In the genomic region with DNA sequence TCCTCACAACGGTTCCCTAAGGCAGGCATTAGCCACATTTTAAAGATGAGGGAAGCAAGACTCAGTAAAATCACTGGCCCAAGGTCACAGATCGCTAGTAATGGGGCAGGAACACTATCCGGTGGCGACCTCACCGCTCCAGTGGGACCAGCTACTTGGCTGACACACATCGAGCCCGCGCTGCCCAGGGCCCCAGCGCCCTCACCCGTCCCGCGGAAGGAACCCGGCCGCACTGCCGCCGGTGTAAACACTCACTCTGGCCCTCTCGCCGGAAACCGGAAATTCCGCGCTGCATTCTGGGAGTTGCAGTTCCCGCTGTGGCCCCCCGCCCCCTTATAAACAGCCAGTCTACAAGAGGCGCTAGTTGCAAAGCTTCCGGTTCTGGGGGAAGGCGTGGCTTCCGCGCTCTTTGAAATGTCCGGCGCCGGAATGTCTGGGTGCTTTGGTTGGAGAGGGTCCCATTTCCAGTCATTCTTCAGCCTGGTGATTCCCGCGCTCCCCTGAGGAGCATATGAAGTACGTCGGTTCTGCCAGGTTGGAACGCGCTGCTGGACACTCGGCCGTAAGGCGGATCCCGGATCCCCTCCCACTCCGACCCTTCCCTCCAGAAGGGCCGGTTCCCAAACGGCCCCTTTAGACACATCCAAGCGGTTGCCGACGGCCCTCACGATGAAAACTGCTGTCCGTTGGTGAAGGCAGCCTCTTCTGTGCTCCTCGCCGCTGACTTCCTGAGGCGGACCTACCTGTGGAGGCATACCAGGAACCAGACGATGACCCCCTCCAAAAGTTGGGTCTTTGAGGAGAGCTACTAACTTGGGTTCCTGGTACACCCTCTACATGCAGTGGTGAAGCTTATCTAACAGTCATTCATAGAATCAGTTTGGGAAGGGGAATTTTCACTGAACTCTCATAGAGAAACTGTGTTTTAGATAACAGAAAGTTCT, we compare ENCODE assay signal across 8 cellular contexts. TPM values are rescaled to one million over a fixed set of nuclear protein-coding genes. Genes with fewer than 3 reads are reported as not detected.
A peak's percentile ranks its signal among the peaks of the same experiment; 100 is the strongest.
DNase-seq lines count a peak whose midpoint lies in the region; TF ChIP-seq lines count a peak whose summit lies in the region.

A gene with protein sequence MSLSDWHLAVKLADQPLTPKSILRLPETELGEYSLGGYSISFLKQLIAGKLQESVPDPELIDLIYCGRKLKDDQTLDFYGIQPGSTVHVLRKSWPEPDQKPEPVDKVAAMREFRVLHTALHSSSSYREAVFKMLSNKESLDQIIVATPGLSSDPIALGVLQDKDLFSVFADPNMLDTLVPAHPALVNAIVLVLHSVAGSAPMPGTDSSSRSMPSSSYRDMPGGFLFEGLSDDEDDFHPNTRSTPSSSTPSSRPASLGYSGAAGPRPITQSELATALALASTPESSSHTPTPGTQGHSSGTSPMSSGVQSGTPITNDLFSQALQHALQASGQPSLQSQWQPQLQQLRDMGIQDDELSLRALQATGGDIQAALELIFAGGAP (minus strand): TSS at position 258 of the 944 bp plus-strand sequence. CDS start 2,293 bp downstream, outside the sequence.

- no peak within 1 kb of the TSS for H4K8ac ChIP-seq in neuronal stem cell (ENCODE audit: low read depth, low read length)

- H2AK5ac ChIP-seq in neuronal stem cell (ENCODE audit: low read depth, low read length): no peak within 1 kb of the TSS

- no peak within 1 kb of the TSS for H2BK120ac ChIP-seq in neuronal stem cell (ENCODE audit: low read depth, low read length)

- peaks cover 2% of the 10 kb centered on the region; the same call in 1 of the 2 replicates for H3K4me1 ChIP-seq in HEK293 (ENCODE audit: control insufficient read depth, insufficient read depth, low read length)
- peaks cover 2 to 3% of the 10 kb centered on the region in 2 donors for H3K4me1 ChIP-seq in neuronal stem cell (ENCODE audit: control insufficient read depth in 2 of 2, insufficient read depth in 1 of 2, low read depth in 1 of 2, low read length in 2 of 2)

- no CpG with 5 or more reads among the region's 53 CpGs for WGBS in neuronal stem cell (ENCODE audit: extremely low coverage in 2 of 2, insufficient read length in 2 of 2, insufficient replicate concordance in 1 of 2), 2 donors

- H3K36me3 ChIP-seq in HEK293 (ENCODE audit: control insufficient read depth in 2 of 2, insufficient read depth in 1 of 2, low read length in 2 of 2) (peaks cover 18 to 28% of the 10 kb centered on the region in 2 experiments; a peak in 2 of 3 replicates), neuronal stem cell (replicated peaks in 1 of 2; ENCODE audit: control insufficient read depth in 2 of 2, insufficient read depth in 2 of 2, low read length in 2 of 2) (peaks cover 4 to 36% of the 10 kb centered on the region in 2 donors)

- H3K27ac ChIP-seq in HEK293 (ENCODE audit: extremely low read depth, low read depth, low read length): peak within 1 kb of the TSS; percentile 91
- H3K27ac ChIP-seq in neuronal stem cell (replicated peaks; ENCODE audit: low read length): peak within 1 kb of the TSS; percentile 76

- H3K79me1 ChIP-seq in neuronal stem cell (ENCODE audit: low read depth, low read length): no peaks in the 10 kb centered on the region

- no peak within 1 kb of the TSS for H2BK15ac ChIP-seq in neuronal stem cell (ENCODE audit: low read length)

- peak within 1 kb of the TSS; percentile 91 for H3K4me3 ChIP-seq in HEK293 (ENCODE audit: low read depth, low read length)
- H3K4me3 ChIP-seq in neuronal stem cell (ENCODE audit: low read length in 2 of 2): peak within 1 kb of the TSS; percentile 88 to 99

- peak; percentile 85 for TF ChIP-seq CTCF in HEK293 (tag by site-specific recombination; IDR thresholded peaks at IDR 0.05)
- TF ChIP-seq CTCF in subcutaneous adipose tissue (IDR thresholded peaks at IDR 0.05; ENCODE audit: low read depth): no peak

- peak within 1 kb of the TSS; percentile 61 for H3K4me2 ChIP-seq in neuronal stem cell (ENCODE audit: insufficient read depth, low read length, poor library complexity, severe bottlenecking)

- no peak within 1 kb of the TSS for H4K91ac ChIP-seq in neuronal stem cell (ENCODE audit: low read depth, low read length, poor library complexity)

- peak within 1 kb of the TSS; percentile 75 for H3K9ac ChIP-seq in neuronal stem cell (ENCODE audit: low read depth, low read length, poor library complexity)

- H3K4ac ChIP-seq in neuronal stem cell (ENCODE audit: low read length): no peak within 1 kb of the TSS

- H2BK12ac ChIP-seq in neuronal stem cell (ENCODE audit: low read length): no peak within 1 kb of the TSS

- POLR2A ChIA-PET in HEK293 (lab: Yijun Ruan, JAX): interaction anchor here (0.5 to 3.5 kb wide), 30 partner anchors 9 to 467 kb away, joined by 3 to 35 read pairs (median 4); a partner anchor contains a TSS

- DNase-seq in GM04503 (ENCODE audit: low read depth) (peak; percentile 75), MV-4-11 (lab: John Stamatoyannopoulos, UW) (peak; percentile 96), SK-MEL-5 (ENCODE audit: low read depth, low spot score) (peak; percentile 96), foreskin melanocyte (peak; percentile 94), neuronal stem cell (ENCODE audit: low spot score) (peak; percentile 96)
- peak; percentile 98 for DNase-seq in activated naive CD4-positive, alpha-beta T cell treated with Interleukin-2 at 50 U/mL for 16 hours

- H3K14ac ChIP-seq in neuronal stem cell (ENCODE audit: low read length): peak within 1 kb of the TSS; percentile 49

- H2AFZ ChIP-seq in neuronal stem cell (ENCODE audit: low read length): peak within 1 kb of the TSS; percentile 92

- H3K18ac ChIP-seq in neuronal stem cell (ENCODE audit: low read length): peak within 1 kb of the TSS; percentile 76

- H3K9me3 ChIP-seq in HEK293 (ENCODE audit: control insufficient read depth, insufficient read depth, low read depth, low read length) (no peaks in the 10 kb centered on the region), neuronal stem cell (replicated peaks in 1 of 2; ENCODE audit: control insufficient read depth in 2 of 2, insufficient read depth in 1 of 2, low read depth in 1 of 2, low read length in 2 of 2) (peaks cover 0 to 14% of the 10 kb centered on the region in 2 donors)

- peak within 1 kb of the TSS; percentile 23 for H3K23ac ChIP-seq in neuronal stem cell (ENCODE audit: low read depth, low read length, poor library complexity)

- no peaks in the 10 kb centered on the region for H3K27me3 ChIP-seq in neuronal stem cell (ENCODE audit: control insufficient read depth in 3 of 3, insufficient read depth in 3 of 3, low read depth in 1 of 3, low read length in 3 of 3)

- in situ Hi-C loops in SK-MEL-5 (cut with HindIII; ENCODE audit: low pct_unique_long_range_greater_than_20kb, low sequenced_read_pairs): no loop called here

- H2BK5ac ChIP-seq in neuronal stem cell (ENCODE audit: low read length): peak within 1 kb of the TSS; percentile 79

- CTCF ChIA-PET in HEK293 (lab: Yijun Ruan, JAX): interaction anchor here (0.5 to 2.3 kb wide), 8 partner anchors 11 to 138 kb away, joined by 3 to 8 read pairs (median 3); no protein-coding TSS in a partner anchor

TF ChIP-seq in HEK293, 187 proteins besides CTCF, POLR2A, EP300 and RAD21 (continues in another document):
- TF ChIP-seq ZBTB48 (tag by site-specific recombination; IDR thresholded peaks at IDR 0.05) (peak; percentile 71), ZNF561 (tag by site-specific recombination; IDR thresholded peaks at IDR 0.05; ENCODE audit: borderline replicate concordance) (peak; percentile 73; the same call in 1 of the 2 replicates), ZNF777 (tag by site-specific recombination; IDR thresholded peaks at IDR 0.05; ENCODE audit: borderline replicate concordance) (peak; percentile 84; the same call in 1 of the 2 replicates), ZNF629 (tag by site-specific recombination; IDR thresholded peaks at IDR 0.05) (peak; percentile 83)
- TF ChIP-seq, protein P1, sequence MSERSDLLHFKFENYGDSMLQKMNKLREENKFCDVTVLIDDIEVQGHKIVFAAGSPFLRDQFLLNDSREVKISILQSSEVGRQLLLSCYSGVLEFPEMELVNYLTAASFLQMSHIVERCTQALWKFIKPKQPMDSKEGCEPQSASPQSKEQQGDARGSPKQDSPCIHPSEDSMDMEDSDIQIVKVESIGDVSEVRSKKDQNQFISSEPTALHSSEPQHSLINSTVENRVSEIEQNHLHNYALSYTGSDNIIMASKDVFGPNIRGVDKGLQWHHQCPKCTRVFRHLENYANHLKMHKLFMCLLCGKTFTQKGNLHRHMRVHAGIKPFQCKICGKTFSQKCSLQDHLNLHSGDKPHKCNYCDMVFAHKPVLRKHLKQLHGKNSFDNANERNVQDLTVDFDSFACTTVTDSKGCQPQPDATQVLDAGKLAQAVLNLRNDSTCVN (tag by site-specific recombination; optimal IDR thresholded peaks at IDR 0.05): peak; percentile 64
- TF ChIP-seq, protein P2, sequence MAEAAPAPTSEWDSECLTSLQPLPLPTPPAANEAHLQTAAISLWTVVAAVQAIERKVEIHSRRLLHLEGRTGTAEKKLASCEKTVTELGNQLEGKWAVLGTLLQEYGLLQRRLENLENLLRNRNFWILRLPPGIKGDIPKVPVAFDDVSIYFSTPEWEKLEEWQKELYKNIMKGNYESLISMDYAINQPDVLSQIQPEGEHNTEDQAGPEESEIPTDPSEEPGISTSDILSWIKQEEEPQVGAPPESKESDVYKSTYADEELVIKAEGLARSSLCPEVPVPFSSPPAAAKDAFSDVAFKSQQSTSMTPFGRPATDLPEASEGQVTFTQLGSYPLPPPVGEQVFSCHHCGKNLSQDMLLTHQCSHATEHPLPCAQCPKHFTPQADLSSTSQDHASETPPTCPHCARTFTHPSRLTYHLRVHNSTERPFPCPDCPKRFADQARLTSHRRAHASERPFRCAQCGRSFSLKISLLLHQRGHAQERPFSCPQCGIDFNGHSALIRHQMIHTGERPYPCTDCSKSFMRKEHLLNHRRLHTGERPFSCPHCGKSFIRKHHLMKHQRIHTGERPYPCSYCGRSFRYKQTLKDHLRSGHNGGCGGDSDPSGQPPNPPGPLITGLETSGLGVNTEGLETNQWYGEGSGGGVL (tag by site-specific recombination; IDR thresholded peaks at IDR 0.05): peak; percentile 71

RNA-seq across cellular contexts. Expression of the gene that starts here (rescaled TPM):
- total RNA-seq in SK-MEL-5 (2014; rRNA removed; shearing (Covaris generic)): 87.2 and 88.9 TPM in 2 replicates
- polyA plus RNA-seq in SK-MEL-5 (2015; cell fraction: cytosol; rRNA removed): 96.9 and 114 TPM in 2 replicates
- 28.9 and 32.1 TPM in 2 replicates for polyA plus RNA-seq in SK-MEL-5 (2015; cell fraction: nucleus; rRNA removed)
- 45.9 TPM for polyA plus RNA-seq in neuronal stem cell (2013, experiment 1 of 2)
- 44.1 TPM for polyA plus RNA-seq in neuronal stem cell (2013, experiment 2 of 2)
- 10 to 100 TPM; 31.1 to 38.4 (median 38.2) TPM for total RNA-seq in subcutaneous adipose tissue

Comparison
In these comparisons a context has a peak if more than half of its experiments do, and no peak if none do; other contexts are left out.
1. Peak in every context shown above with its lines: DNase-seq, H3K4me3 ChIP-seq and H3K27ac ChIP-seq.